In the genomic region with DNA sequence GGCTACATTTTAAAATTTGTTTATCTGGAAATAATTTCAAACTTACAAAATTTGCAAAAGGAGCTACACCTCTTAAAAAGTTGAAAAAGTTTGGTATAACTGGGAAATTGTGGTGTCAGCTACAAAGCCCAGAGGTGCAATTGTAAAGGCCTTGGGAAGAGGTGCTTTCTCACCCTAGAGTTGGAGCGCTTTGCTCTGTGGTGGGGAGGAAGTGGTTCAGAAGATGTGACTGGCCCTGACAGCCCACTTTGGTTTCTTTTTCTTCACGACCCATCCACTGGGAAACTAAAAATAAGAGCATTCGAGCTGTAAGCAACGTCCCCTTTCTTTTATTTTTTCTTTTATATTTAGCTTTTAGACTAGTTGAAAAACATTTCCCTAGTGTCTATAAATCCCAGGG, we compare ENCODE assay signal across 16 cellular contexts.
DNase-seq lines count a peak whose midpoint lies in the region; ATAC-seq and TF ChIP-seq lines count a peak whose summit lies in the region.
"Had no signal": no experiment of that assay in that cellular context is flagged by ENCODE, and none has a peak within 500 bp of the region (broad histone marks: within the 10 kb centered on the region; RNA-seq: fewer than 3 reads in every experiment).

No MANE protein-coding gene starts in this region.

- H3K9me3 ChIP-seq in gastroesophageal sphincter: no peaks in the 10 kb centered on the region
- H3K9me3 ChIP-seq: pancreas, transverse colon had no signal

- peak; percentile 1 for DNase-seq in stimulated activated CD8-positive, alpha-beta memory T cell treated with anti-CD3 and anti-CD28 coated beads, Interleukin-12 subunit alpha, Interleukin-12 subunit beta, amount 100 ng/mL, for 1 hour (ENCODE audit: low read depth)
- no peak for DNase-seq in stimulated activated CD8-positive, alpha-beta memory T cell treated with anti-CD3 and anti-CD28 coated beads, Interleukin-4, amount 100 ng/mL, for 48 hours
- DNase-seq in activated gamma-delta T cell treated with Interleukin-2 at 50 U/mL for 16 hours: no peak
- DNase-seq in CD1c-positive myeloid dendritic cell (ENCODE audit: extremely low spot score): no peak
- DNase-seq in medulla oblongata (ENCODE audit: extremely low spot score): no peak
- DNase-seq: body of pancreas, mesenchymal stem cell, NCI-H1694, NCI-H69, pancreas, Right ventricle myocardium superior, T1000, transverse colon had no signal

- no peak overlapping the region for H3K4me3 ChIP-seq in gastroesophageal sphincter
- H3K4me3 ChIP-seq: body of pancreas, pancreas, transverse colon had no signal

- no peak for TF ChIP-seq EP300 in gastroesophageal sphincter (IDR thresholded peaks at IDR 0.05)

- ATAC-seq in HG02623 (IDR thresholded peaks at IDR 0.05; ENCODE audit: unreplicated experiment): peak; percentile 81
- ATAC-seq in HG03457 (IDR thresholded peaks at IDR 0.05; ENCODE audit: unreplicated experiment): peak; percentile 76
- ATAC-seq in gastroesophageal sphincter: no peak
- ATAC-seq: body of pancreas, pancreas had no signal

- no peak overlapping the region for H3K27ac ChIP-seq in gastroesophageal sphincter
- H3K27ac ChIP-seq: body of pancreas, pancreas, transverse colon had no signal

- no peaks in the 10 kb centered on the region for H3K27me3 ChIP-seq in gastroesophageal sphincter
- H3K27me3 ChIP-seq: body of pancreas, pancreas, transverse colon had no signal

- WGBS in gastroesophageal sphincter (ENCODE audit: low coverage in 1 of 2), 2 donors: 72 to 80% methylated on average over 4 of the region's 4 CpGs

- H3K4me1 ChIP-seq in gastroesophageal sphincter: no peaks in the 10 kb centered on the region
- H3K4me1 ChIP-seq: body of pancreas, pancreas, transverse colon had no signal

- no peak for TF ChIP-seq POLR2A in gastroesophageal sphincter (IDR thresholded peaks at IDR 0.05)

- H3K36me3 ChIP-seq in gastroesophageal sphincter: no peaks in the 10 kb centered on the region
- H3K36me3 ChIP-seq: pancreas, transverse colon had no signal

- TF ChIP-seq CTCF in gastroesophageal sphincter (IDR thresholded peaks at IDR 0.05): no peak
